8 cellular contexts compared by ENCODE assay signal in the genomic region with DNA sequence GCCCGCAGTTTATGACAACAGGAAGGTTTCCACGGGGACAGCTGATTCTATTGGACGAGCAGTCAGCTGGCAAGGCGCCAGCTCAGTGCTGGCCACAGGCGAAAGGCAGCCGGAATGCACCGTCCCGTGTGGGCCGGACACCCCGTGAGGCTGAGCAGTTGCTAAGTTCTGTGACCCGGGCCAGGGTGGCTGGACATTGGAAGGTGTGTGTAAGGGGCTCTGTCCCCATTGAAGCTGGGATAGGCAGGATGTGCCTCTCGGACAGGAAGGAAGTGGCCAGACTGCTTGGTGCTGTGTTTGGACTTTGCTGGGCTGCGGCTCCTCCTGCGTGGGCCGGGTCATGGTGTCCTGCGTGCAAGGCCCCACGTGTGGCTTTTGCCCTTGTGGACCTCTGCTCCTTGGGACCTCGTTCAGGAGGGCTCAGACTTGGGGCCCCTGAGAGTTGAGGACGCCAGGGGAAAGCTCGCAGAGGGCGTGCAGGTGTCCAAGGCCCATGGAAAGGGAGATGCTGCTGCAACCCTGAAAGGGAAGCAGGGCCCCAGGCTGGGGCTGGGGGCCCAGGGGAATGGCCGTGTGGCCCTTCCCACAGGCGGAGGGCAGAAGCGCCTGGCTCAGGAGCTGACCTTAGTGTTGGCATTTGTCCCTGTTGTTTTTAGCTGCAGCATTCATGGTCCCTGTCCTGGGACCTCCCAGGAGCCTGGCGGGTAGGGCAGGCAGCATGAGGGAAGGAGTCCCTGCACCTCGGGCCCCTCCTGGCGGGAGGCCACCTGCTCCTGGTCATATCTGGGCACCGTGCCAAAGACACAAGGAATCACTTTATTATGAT. TPM values are rescaled to one million over a fixed set of nuclear protein-coding genes. Genes with fewer than 3 reads are reported as not detected.
DNase-seq lines count a peak whose midpoint lies in the region; ATAC-seq and TF ChIP-seq lines count a peak whose summit lies in the region.

No MANE protein-coding gene starts in this region.

- in situ Hi-C loops in T47D (cut with HindIII; ENCODE audit: low pct_unique_long_range_greater_than_20kb, low sequenced_read_pairs) = no loop called here

- peak; percentile 47 for DNase-seq in NCI-H1092 treated with DMSO at 0.1 percent for 48 hours (lab: John Stamatoyannopoulos, UW)
- peak; percentile 86 to 95 for DNase-seq in T47D (ENCODE audit: low read depth in 1 of 2, low spot score in 1 of 2)
- peak; percentile 85 for DNase-seq in left lobe of liver (ENCODE audit: low spot score)
- peak; percentile 90 to 93 for DNase-seq in thyroid gland
- DNase-seq in activated naive CD4-positive, alpha-beta T cell (lab: John Stamatoyannopoulos, UW) = no peak

- intact Hi-C loops in thyroid gland (cut with DNase I) = no loop called here

- peak overlapping the region; percentile 89 to 90 (median 89) for H3K27ac ChIP-seq in thyroid gland

- TF ChIP-seq CTCF in thyroid gland (IDR thresholded peaks at IDR 0.05) = no peak

- no peaks in the 10 kb centered on the region for H3K9me3 ChIP-seq in thyroid gland

- no peaks in the 10 kb centered on the region for H3K36me3 ChIP-seq in thyroid gland

- WGBS in thyroid gland, 2 donors = 23 to 38% methylated on average over 12 to 25 of the region's 28 CpGs

- no peaks in the 10 kb centered on the region for H3K27me3 ChIP-seq in thyroid gland

- H3K4me1 ChIP-seq in thyroid gland = peaks cover 42 to 83% of the 10 kb centered on the region in 2 donors

- ATAC-seq in left lobe of liver = peak; percentile 51
- no peak for ATAC-seq in GM18861 (IDR thresholded peaks at IDR 0.05; ENCODE audit: unreplicated experiment)
- ATAC-seq in HG02678 (IDR thresholded peaks at IDR 0.05; ENCODE audit: unreplicated experiment) = no peak
- ATAC-seq in GM21528 (IDR thresholded peaks at IDR 0.05; ENCODE audit: low FRiP score, unreplicated experiment) = no peak

- TF ChIP-seq POLR2A in thyroid gland (IDR thresholded peaks at IDR 0.05) = no peak

- H3K4me3 ChIP-seq in thyroid gland (replicated peaks in 1 of 3) = no peak overlapping the region

RNA-seq across cellular contexts. Expression of a gene that starts 10.0 kb away (rescaled TPM):
- total RNA-seq in left lobe of liver = 101 TPM
- 10 to 100 TPM; 35.8 to 86.8 (median 42.1) TPM for total RNA-seq in thyroid gland

RNA-seq across cellular contexts. Expression of a gene that starts 53.3 kb away (rescaled TPM):
- 16.5 TPM for total RNA-seq in left lobe of liver
- 10 to 100 TPM; 19.5 to 37.8 (median 27.8) TPM for total RNA-seq in thyroid gland

Comparison
In these comparisons a context has a peak if more than half of its experiments do, and no peak if none do; other contexts are left out.
1. DNase-seq: peak in NCI-H1092 treated with DMSO at 0.1 percent for 48 hours (single experiment), T47D (2 of 2), left lobe of liver (single experiment) and thyroid gland (2 of 2); none in activated naive CD4-positive, alpha-beta T cell (0 of 4).